21 cellular contexts compared by ENCODE assay signal in genomic region chr6:21874372-21874771, GRCh38.
"Had no signal": no experiment of that assay in that cellular context is flagged by ENCODE, and none has a peak within 500 bp of the region (broad histone marks: within the 10 kb centered on the region; RNA-seq: fewer than 3 reads in every experiment).

No MANE protein-coding gene starts in this region.

- ATAC-seq: effector memory CD8-positive, alpha-beta T cell; gastrocnemius medialis; mucosa of descending colon; natural killer cell had no signal

- H3K36me3 ChIP-seq: breast epithelium, gastrocnemius medialis, heart right ventricle, prostate gland, transverse colon had no signal

- DNase-seq: activated CD4-positive, alpha-beta T cell treated with anti-CD3 and anti-CD28 coated beads, Interleukin-2, amount 10 ng/mL, durations not matched to agents 7 days and 5 days; activated CD4-positive, CD25-positive, alpha-beta regulatory T cell; activated naive CD4-positive, alpha-beta T cell; activated naive CD8-positive, alpha-beta T cell treated with anti-CD3 and anti-CD28 coated beads, Interleukin-2, amount 10 ng/mL, durations not matched to agents 7 days and 5 days; dermis blood vessel endothelial cell; effector memory CD8-positive, alpha-beta T cell; heart right ventricle; mucosa of descending colon; natural killer cell; right cardiac atrium; small intestine; stimulated activated CD4-positive, alpha-beta T cell treated with anti-CD3 and anti-CD28 coated beads, Interleukin-4, amount 100 ng/mL, for 4 hours; stimulated activated CD8-positive, alpha-beta memory T cell treated with anti-CD3 and anti-CD28 coated beads, Interleukin-4, amount 100 ng/mL, for 48 hours; stimulated activated naive CD4-positive, alpha-beta T cell treated with Interleukin-2 at 50 U/mL for 16 hours; substantia nigra; transverse colon had no signal

- H3K4me1 Mint-ChIP-seq: natural killer cell had no signal

- H3K27ac ChIP-seq: breast epithelium, gastrocnemius medialis, prostate gland, transverse colon had no signal

- H3K27ac Mint-ChIP-seq: activated CD4-positive, alpha-beta T cell treated with anti-CD3 and anti-CD28 coated beads, Interleukin-2, amount 10 ng/mL, durations not matched to agents 7 days and 5 days; activated naive CD8-positive, alpha-beta T cell treated with anti-CD3 and anti-CD28 coated beads, Interleukin-2, amount 10 ng/mL, durations not matched to agents 7 days and 5 days; effector memory CD8-positive, alpha-beta T cell; natural killer cell; T-helper 2 cell treated with Interferon-gamma antibody and Interleukin-4, amounts not matched to agents 5 μg/mL and 100 μg/mL, for 36 hours had no signal

- H3K9me3 ChIP-seq: breast epithelium, gastrocnemius medialis, mucosa of descending colon, prostate gland, transverse colon had no signal

- H3K4me3 ChIP-seq: breast epithelium, gastrocnemius medialis, heart right ventricle, lung, mucosa of descending colon, prostate gland, transverse colon had no signal

- H3K27me3 Mint-ChIP-seq: activated CD4-positive, alpha-beta T cell treated with anti-CD3 and anti-CD28 coated beads, Interleukin-2, amount 10 ng/mL, durations not matched to agents 7 days and 5 days; activated naive CD8-positive, alpha-beta T cell treated with anti-CD3 and anti-CD28 coated beads, Interleukin-2, amount 10 ng/mL, durations not matched to agents 7 days and 5 days had no signal

- FAIRE-seq: small intestine had no signal

- H3K4me3 Mint-ChIP-seq: activated CD4-positive, alpha-beta T cell treated with anti-CD3 and anti-CD28 coated beads, Interleukin-2, amount 10 ng/mL, durations not matched to agents 7 days and 5 days; activated naive CD8-positive, alpha-beta T cell treated with anti-CD3 and anti-CD28 coated beads, Interleukin-2, amount 10 ng/mL, durations not matched to agents 7 days and 5 days; effector memory CD8-positive, alpha-beta T cell; natural killer cell; T-helper 2 cell treated with Interferon-gamma antibody and Interleukin-4, amounts not matched to agents 5 μg/mL and 100 μg/mL, for 36 hours had no signal

- H3K36me3 Mint-ChIP-seq: natural killer cell had no signal

- H3K4me1 ChIP-seq: gastrocnemius medialis, prostate gland, transverse colon had no signal

- H3K27me3 ChIP-seq: breast epithelium, gastrocnemius medialis, heart right ventricle, transverse colon had no signal
